In genomic region chr1:178682429-178682828, GRCh38 we compare ENCODE assay signal across 1 cellular context.
TF ChIP-seq lines count a peak whose summit lies in the region.

No MANE protein-coding gene starts in this region.

TF ChIP-seq in HepG2, 621 proteins besides CTCF, POLR2A, EP300 and RAD21 (continued from another document and continues in another):
- TF ChIP-seq ZNF800 (CRISPR knock-in tag; IDR thresholded peaks at IDR 0.05), result no peak
- TF ChIP-seq ATF6 (CRISPR knock-in tag; conservative IDR thresholded peaks at IDR 0.05), result no peak
- TF ChIP-seq ZNF878 (CRISPR knock-in tag; IDR thresholded peaks at IDR 0.05), result peak; percentile 55; the same call in 1 of the 2 replicates
- TF ChIP-seq ZNF431 (CRISPR knock-in tag; IDR thresholded peaks at IDR 0.05; ENCODE audit: borderline replicate concordance, low read depth), result peak; percentile 78; the same call in 1 of the 2 replicates
- TF ChIP-seq ZNF362 (CRISPR knock-in tag; IDR thresholded peaks at IDR 0.05; ENCODE audit: borderline replicate concordance), result peak; percentile 72; the same call in 1 of the 2 replicates
- TF ChIP-seq HOXD1 (CRISPR knock-in tag; IDR thresholded peaks at IDR 0.05), result no peak
- no peak for TF ChIP-seq ZNF782 (CRISPR knock-in tag; IDR thresholded peaks at IDR 0.05; ENCODE audit: borderline replicate concordance)
- TF ChIP-seq YEATS2 (CRISPR knock-in tag; IDR thresholded peaks at IDR 0.05; ENCODE audit: borderline replicate concordance), result peak; percentile 43; the same call in 1 of the 2 replicates
- peak; percentile 78 for TF ChIP-seq SAP130 (CRISPR knock-in tag; IDR thresholded peaks at IDR 0.05; ENCODE audit: low read depth)
- no peak for TF ChIP-seq GRHL1 (CRISPR knock-in tag; conservative IDR thresholded peaks at IDR 0.05)
- TF ChIP-seq MBNL3 (CRISPR knock-in tag; conservative IDR thresholded peaks at IDR 0.05), result no peak
- TF ChIP-seq MIER3 (CRISPR knock-in tag; IDR thresholded peaks at IDR 0.05; ENCODE audit: borderline replicate concordance), result peak; percentile 86
- TF ChIP-seq KDM5A (IDR thresholded peaks at IDR 0.05; ENCODE audit: borderline replicate concordance, low read length), result no peak
- no peak for TF ChIP-seq CSRNP2 (CRISPR knock-in tag; conservative IDR thresholded peaks at IDR 0.05; ENCODE audit: low read depth)
- no peak for TF ChIP-seq ZNF275 (CRISPR knock-in tag; IDR thresholded peaks at IDR 0.05; ENCODE audit: borderline replicate concordance)
- TF ChIP-seq ZNF160 (CRISPR knock-in tag; IDR thresholded peaks at IDR 0.05), result no peak
- no peak for TF ChIP-seq CBFB (CRISPR knock-in tag; IDR thresholded peaks at IDR 0.05)
- no peak for TF ChIP-seq FOXC1 (CRISPR knock-in tag; IDR thresholded peaks at IDR 0.05; ENCODE audit: borderline replicate concordance)
- no peak for TF ChIP-seq ZBTB49 (CRISPR knock-in tag; IDR thresholded peaks at IDR 0.05; ENCODE audit: borderline replicate concordance)
- TF ChIP-seq ZFP37 (CRISPR knock-in tag; IDR thresholded peaks at IDR 0.05; ENCODE audit: borderline replicate concordance), result no peak
- no peak for TF ChIP-seq ZNF354B (CRISPR knock-in tag; IDR thresholded peaks at IDR 0.05)
- peak; percentile 46; the same call in 1 of the 2 replicates for TF ChIP-seq ZNF607 (CRISPR knock-in tag; IDR thresholded peaks at IDR 0.05; ENCODE audit: borderline replicate concordance)
- no peak for TF ChIP-seq ZNF597 (CRISPR knock-in tag; IDR thresholded peaks at IDR 0.05)
- no peak for TF ChIP-seq ZNF225 (CRISPR knock-in tag; IDR thresholded peaks at IDR 0.05)
- no peak for TF ChIP-seq ZNF232 (CRISPR knock-in tag; IDR thresholded peaks at IDR 0.05; ENCODE audit: borderline replicate concordance)
- TF ChIP-seq ZNF329 (CRISPR knock-in tag; IDR thresholded peaks at IDR 0.05; ENCODE audit: low read depth), result no peak
- no peak for TF ChIP-seq IRF9 (CRISPR knock-in tag; IDR thresholded peaks at IDR 0.05; ENCODE audit: borderline replicate concordance)
- peak; percentile 55 for TF ChIP-seq POGZ (CRISPR knock-in tag; IDR thresholded peaks at IDR 0.05)
- TF ChIP-seq SATB2 (CRISPR knock-in tag; IDR thresholded peaks at IDR 0.05), result no peak
- TF ChIP-seq RAD51 (IDR thresholded peaks at IDR 0.05; ENCODE audit: borderline replicate concordance), result peak; percentile 37; the same call in 1 of the 2 replicates
- no peak for TF ChIP-seq ZNF260 (CRISPR knock-in tag; IDR thresholded peaks at IDR 0.05; ENCODE audit: borderline replicate concordance, low read depth)
- TF ChIP-seq ATRX (CRISPR knock-in tag; IDR thresholded peaks at IDR 0.05; ENCODE audit: borderline replicate concordance), result no peak
- TF ChIP-seq MED13 (CRISPR knock-in tag; IDR thresholded peaks at IDR 0.05), result no peak
- peak; percentile 79 for TF ChIP-seq TEAD3 (CRISPR knock-in tag; optimal IDR thresholded peaks at IDR 0.05; ENCODE audit: borderline replicate concordance)
- TF ChIP-seq HDAC1 (CRISPR knock-in tag; IDR thresholded peaks at IDR 0.05), result peak; percentile 84
- TF ChIP-seq STAG1 (CRISPR knock-in tag; IDR thresholded peaks at IDR 0.05), result no peak
- no peak for TF ChIP-seq ZBTB42 (CRISPR knock-in tag; IDR thresholded peaks at IDR 0.05)
- no peak for TF ChIP-seq ZNF639 (CRISPR knock-in tag; conservative IDR thresholded peaks at IDR 0.05)
- TF ChIP-seq ZNF773 (CRISPR knock-in tag; IDR thresholded peaks at IDR 0.05; ENCODE audit: borderline replicate concordance), result no peak
- no peak for TF ChIP-seq E2F1 (CRISPR knock-in tag; IDR thresholded peaks at IDR 0.05)
- TF ChIP-seq FOXP1 (IDR thresholded peaks at IDR 0.05), result peak; percentile 64; the same call in 1 of the 2 replicates
- peak; percentile 96 for TF ChIP-seq FOXP1 (CRISPR knock-in tag; IDR thresholded peaks at IDR 0.05)
